Comparison of ENCODE assay signal across 13 cellular contexts in genomic region chr1:156836041-156836654, GRCh38. TPM values are rescaled to one million over a fixed set of nuclear protein-coding genes. Genes with fewer than 3 reads are reported as not detected.
DNase-seq lines count a peak whose midpoint lies in the region; ATAC-seq and TF ChIP-seq lines count a peak whose summit lies in the region.
"Had no signal": no experiment of that assay in that cellular context is flagged by ENCODE, and none has a peak within 500 bp of the region (broad histone marks: within the 10 kb centered on the region; RNA-seq: fewer than 3 reads in every experiment).

No MANE protein-coding gene starts in this region.

- peak; percentile 26 for DNase-seq in stimulated activated naive CD4-positive, alpha-beta T cell treated with Interleukin-2 at 50 U/mL for 16 hours (lab: John Stamatoyannopoulos, UW)
- DNase-seq in stimulated activated naive CD4-positive, alpha-beta T cell (lab: John Stamatoyannopoulos, UW): no peak
- DNase-seq in activated naive CD8-positive, alpha-beta T cell treated with anti-CD3 and anti-CD28 coated beads, Interleukin-2, amount 50 U/mL, for 24 hours: peak; percentile 68
- no peak for DNase-seq in NCI-H1436 (lab: John Stamatoyannopoulos, UW)
- DNase-seq in Caco-2: no peak
- DNase-seq in middle frontal gyrus (ENCODE audit: extremely low spot score, low spot score): no peak
- no peak for DNase-seq in SIG-M5 (lab: John Stamatoyannopoulos, UW)
- DNase-seq: DMS79 treated with DMSO at 0.1 percent for 48 hours, NCI-H2107 had no signal

- peaks cover 20% of the 10 kb centered on the region for H3K27me3 Mint-ChIP-seq in activated naive CD8-positive, alpha-beta T cell treated with anti-CD3 and anti-CD28 coated beads, Interleukin-2, amount 50 U/mL, for 24 hours
- H3K27me3 Mint-ChIP-seq in Caco-2 (ENCODE audit: insufficient read depth, unreplicated experiment): peaks cover 38% of the 10 kb centered on the region

- H3K4me1 ChIP-seq in Caco-2: no peaks in the 10 kb centered on the region

- CTCF ChIA-PET in Caco-2 (lab: Charles Lee): interaction anchor here (0.8 kb wide), 1 partner anchor 23 kb away, joined by 3 read pairs; no protein-coding TSS in a partner anchor

- H3K27me3 ChIP-seq in Caco-2 (replicated peaks; ENCODE audit: control insufficient read depth, insufficient read depth, low read length): no peaks in the 10 kb centered on the region; the same call in 1 of the 2 replicates

- H3K4me1 Mint-ChIP-seq in activated naive CD8-positive, alpha-beta T cell treated with anti-CD3 and anti-CD28 coated beads, Interleukin-2, amount 50 U/mL, for 24 hours: peaks cover 52% of the 10 kb centered on the region
- no peaks in the 10 kb centered on the region for H3K4me1 Mint-ChIP-seq in Caco-2 (ENCODE audit: low read depth, unreplicated experiment)

- no peaks in the 10 kb centered on the region for H3K9me3 ChIP-seq in Caco-2

- peak overlapping the region; percentile 80 for H3K27ac Mint-ChIP-seq in activated naive CD8-positive, alpha-beta T cell treated with anti-CD3 and anti-CD28 coated beads, Interleukin-2, amount 50 U/mL, for 24 hours
- H3K27ac Mint-ChIP-seq in Caco-2 (ENCODE audit: unreplicated experiment): no peak overlapping the region

- no peak overlapping the region for H3K4me3 ChIP-seq in Caco-2 (ENCODE audit: low read depth, low read length)
- H3K4me3 ChIP-seq: neural progenitor cell had no signal

- BruUV-seq in Caco-2 (replicated peaks; lab: Mats Ljungman, UMichigan): no TSS peak

- no peak for TF ChIP-seq CTCF in Caco-2 (IDR thresholded peaks at IDR 0.05; ENCODE audit: insufficient read depth in 1 of 2, low read depth in 1 of 2, low read length in 1 of 2, severe bottlenecking in 1 of 2, unreplicated experiment in 1 of 2)

- peak overlapping the region; percentile 50 for H3K4me3 Mint-ChIP-seq in activated naive CD8-positive, alpha-beta T cell treated with anti-CD3 and anti-CD28 coated beads, Interleukin-2, amount 50 U/mL, for 24 hours
- H3K4me3 Mint-ChIP-seq in Caco-2 (ENCODE audit: unreplicated experiment): no peak overlapping the region
- H3K4me3 Mint-ChIP-seq: brain, neural progenitor cell had no signal

- H3K36me3 ChIP-seq in Caco-2 (ENCODE audit: control insufficient read depth, insufficient read depth, low read length): no peaks in the 10 kb centered on the region
- H3K36me3 ChIP-seq: neural progenitor cell had no signal

- ATAC-seq in HG03108 (IDR thresholded peaks at IDR 0.05; ENCODE audit: unreplicated experiment): peak; percentile 49
- ATAC-seq in activated naive CD8-positive, alpha-beta T cell treated with anti-CD3 and anti-CD28 coated beads, Interleukin-2, amount 50 U/mL, for 24 hours: peak; percentile 85

- POLR2A ChIA-PET in Caco-2 (lab: Charles Lee): no interaction called here

- intact Hi-C loops in Caco-2 (cut with micrococcal nuclease; ENCODE audit: unreplicated experiment): no loop called here

- no peaks in the 10 kb centered on the region for H3K9me3 Mint-ChIP-seq in activated naive CD8-positive, alpha-beta T cell treated with anti-CD3 and anti-CD28 coated beads, Interleukin-2, amount 50 U/mL, for 24 hours
- no peaks in the 10 kb centered on the region for H3K9me3 Mint-ChIP-seq in Caco-2 (ENCODE audit: unreplicated experiment)
- H3K9me3 Mint-ChIP-seq: brain, neural progenitor cell had no signal

- no peaks in the 10 kb centered on the region for H3K36me3 Mint-ChIP-seq in activated naive CD8-positive, alpha-beta T cell treated with anti-CD3 and anti-CD28 coated beads, Interleukin-2, amount 50 U/mL, for 24 hours (ENCODE audit: low read depth)
- H3K36me3 Mint-ChIP-seq in Caco-2 (ENCODE audit: insufficient read depth, unreplicated experiment): peaks cover 4% of the 10 kb centered on the region
- H3K36me3 Mint-ChIP-seq: brain, neural progenitor cell had no signal

RNA-seq across cellular contexts. Expression of gene SH2D2A, which starts 19.5 kb away (rescaled TPM):
- total RNA-seq in Caco-2 (2022): 5.5 and 6.5 TPM in 2 replicates

RNA-seq across cellular contexts. Expression of gene INSRR, which starts 22.8 kb away (rescaled TPM):
- not detected in 2 replicates for total RNA-seq in Caco-2 (2022)
- total RNA-seq: glomerular endothelial cell had no signal

RNA-seq across cellular contexts. Expression of gene NTRK1, which starts 24.5 kb away (rescaled TPM):
- not detected in 2 replicates for total RNA-seq in Caco-2 (2022)

RNA-seq across cellular contexts. Expression of gene PEAR1, which starts 57.4 kb away (rescaled TPM):
- total RNA-seq in Caco-2 (2022): 0.18 and 0.39 TPM in 2 replicates

Comparison
In these comparisons a context has a peak if more than half of its experiments do, and no peak if none do; other contexts are left out.
1. DNase-seq: peak in stimulated activated naive CD4-positive, alpha-beta T cell treated with Interleukin-2 at 50 U/mL for 16 hours (single experiment) and activated naive CD8-positive, alpha-beta T cell treated with anti-CD3 and anti-CD28 coated beads, Interleukin-2, amount 50 U/mL, for 24 hours (single experiment); none in stimulated activated naive CD4-positive, alpha-beta T cell (0 of 6), NCI-H1436 (single experiment), Caco-2 (0 of 2), middle frontal gyrus (single experiment) and SIG-M5 (single experiment).